Comparison of ENCODE assay signal across 29 cellular contexts in genomic region chr1:112284796-112285195, GRCh38.
"Had no signal": no experiment of that assay in that cellular context is flagged by ENCODE, and none has a peak within 500 bp of the region (broad histone marks: within the 10 kb centered on the region; RNA-seq: fewer than 3 reads in every experiment).

No MANE protein-coding gene starts in this region.

- H3K27me3 ChIP-seq: neutrophil, pancreas, right lobe of liver, sigmoid colon, thyroid gland, tibial nerve, upper lobe of left lung, vagina had no signal

- H3K4me2 ChIP-seq: smooth muscle cell had no signal

- H3K9me3 ChIP-seq: neutrophil, pancreas, prostate gland, right lobe of liver, sigmoid colon, spleen, thoracic aorta, thyroid gland, tibial nerve, upper lobe of left lung, vagina had no signal

- H3K4me1 ChIP-seq: pancreas, prostate gland, right lobe of liver, sigmoid colon, spleen, thyroid gland, tibial nerve, upper lobe of left lung, vagina had no signal

- H3K4me3 ChIP-seq: pancreas, prostate gland, right lobe of liver, sigmoid colon, skin epidermis, smooth muscle cell, spleen, thoracic aorta, thyroid gland, tibial nerve, upper lobe of left lung, vagina had no signal

- H3K36me3 ChIP-seq: neutrophil, pancreas, prostate gland, right lobe of liver, sigmoid colon, spleen, thoracic aorta, thyroid gland, tibial nerve, upper lobe of left lung, vagina had no signal

- H3K36me3 Mint-ChIP-seq: naive thymus-derived CD8-positive, alpha-beta T cell; natural killer cell treated with Interleukin-12 subunit alpha and Interleukin-12 subunit beta and Interleukin-15 and Interleukin-18, amount 100 ng/mL, for 72 hours; stimulated activated memory B cell treated with anti-CD40 and anti-IgM and Interleukin-4, amounts not matched to agents 10 μg/mL and 1 μg/mL and 100 μg/mL, for 72 hours had no signal

- H3K27ac Mint-ChIP-seq: naive thymus-derived CD8-positive, alpha-beta T cell; natural killer cell treated with Interleukin-12 subunit alpha and Interleukin-12 subunit beta and Interleukin-15 and Interleukin-18, amount 100 ng/mL, for 72 hours; nephron progenitor cell; stimulated activated memory B cell treated with anti-CD40 and anti-IgM and Interleukin-4, amounts not matched to agents 10 μg/mL and 1 μg/mL and 100 μg/mL, for 72 hours; stimulated activated naive CD8-positive, alpha-beta T cell treated with anti-CD3 and anti-CD28 coated beads, Interleukin-15, amount 100 ng/mL, for 72 hours had no signal

- H3K9me3 Mint-ChIP-seq: natural killer cell treated with Interleukin-12 subunit alpha and Interleukin-12 subunit beta and Interleukin-15 and Interleukin-18, amount 100 ng/mL, for 72 hours; neural crest cell; stimulated activated naive CD8-positive, alpha-beta T cell treated with anti-CD3 and anti-CD28 coated beads, Interleukin-15, amount 100 ng/mL, for 72 hours had no signal

- H3K4me1 Mint-ChIP-seq: stimulated activated memory B cell treated with anti-CD40 and anti-IgM and Interleukin-4, amounts not matched to agents 10 μg/mL and 1 μg/mL and 100 μg/mL, for 72 hours; stimulated activated naive CD8-positive, alpha-beta T cell treated with anti-CD3 and anti-CD28 coated beads, Interleukin-15, amount 100 ng/mL, for 72 hours had no signal

- H3K27ac ChIP-seq: neutrophil, pancreas, prostate gland, right lobe of liver, sigmoid colon, skin epidermis, spleen, thoracic aorta, thyroid gland, tibial nerve, upper lobe of left lung, vagina had no signal

- DNase-seq: naive thymus-derived CD8-positive, alpha-beta T cell; nephron progenitor cell; nucleus accumbens; pancreas; right cardiac atrium; right lobe of liver; sigmoid colon; spleen; stimulated activated CD4-positive, alpha-beta T cell treated with anti-CD3 and anti-CD28 coated beads, Interleukin-12 subunit alpha, Interleukin-12 subunit beta, amount 100 ng/mL, for 4 hours; stimulated activated CD4-positive, alpha-beta T cell treated with anti-CD3 and anti-CD28 coated beads, Interleukin-1b, Interleukin-23, amount 100 ng/mL, for 48 hours; stimulated activated CD4-positive, alpha-beta T cell treated with anti-CD3 and anti-CD28 coated beads, Interleukin-4, amount 100 ng/mL, for 1 hour; stimulated activated CD4-positive, alpha-beta T cell treated with anti-CD3 and anti-CD28 coated beads, Interleukin-4, amount 100 ng/mL, for 4 hours; stimulated activated CD8-positive, alpha-beta memory T cell treated with anti-CD3 and anti-CD28 coated beads, Interleukin-4, amount 100 ng/mL, for 48 hours; stimulated activated naive CD4-positive, alpha-beta T cell; stimulated activated naive CD8-positive, alpha-beta T cell treated with anti-CD3 and anti-CD28 coated beads, Interleukin-15, amount 100 ng/mL, for 72 hours; stimulated activated naive CD8-positive, alpha-beta T cell treated with anti-CD3 and anti-CD28 coated beads, Interleukin-15, Interleukin-2, amounts not matched to agents 100 U/mL and 50 U/mL, for 24 hours; thyroid gland; trophoblast cell; upper lobe of left lung had no signal

- H3K4me3 Mint-ChIP-seq: naive thymus-derived CD8-positive, alpha-beta T cell; natural killer cell treated with Interleukin-12 subunit alpha and Interleukin-12 subunit beta and Interleukin-15 and Interleukin-18, amount 100 ng/mL, for 72 hours; nephron progenitor cell; neural crest cell; stimulated activated memory B cell treated with anti-CD40 and anti-IgM and Interleukin-4, amounts not matched to agents 10 μg/mL and 1 μg/mL and 100 μg/mL, for 72 hours; stimulated activated naive CD8-positive, alpha-beta T cell treated with anti-CD3 and anti-CD28 coated beads, Interleukin-15, amount 100 ng/mL, for 72 hours had no signal
